In genomic region chr22:19578180-19579004, GRCh38 we compare ENCODE assay signal across 1 cellular context.
TF ChIP-seq lines count a peak whose summit lies in the region.

No MANE protein-coding gene starts in this region.

TF ChIP-seq in K562, 482 proteins besides CTCF, POLR2A, EP300 and RAD21 (continued from another document and continues in another):
- TF ChIP-seq ZNF23 (CRISPR knock-in tag; IDR thresholded peaks at IDR 0.05): no peak
- no peak for TF ChIP-seq ATF1 (CRISPR knock-in tag; IDR thresholded peaks at IDR 0.05)
- TF ChIP-seq ATF1 (tag; IDR thresholded peaks at IDR 0.05): peak; percentile 50
- no peak for TF ChIP-seq ZNF79 (CRISPR knock-in tag; IDR thresholded peaks at IDR 0.05; ENCODE audit: low read depth)
- no peak for TF ChIP-seq KAT8 (IDR thresholded peaks at IDR 0.05; ENCODE audit: low read depth)
- no peak; the same call in 1 of the 2 replicates for TF ChIP-seq HBP1 (CRISPR knock-in tag; IDR thresholded peaks at IDR 0.05)
- no peak for TF ChIP-seq POLR2H (tag; IDR thresholded peaks at IDR 0.05; ENCODE audit: low read depth)
- peak; percentile 31 for TF ChIP-seq ZFP36 (IDR thresholded peaks at IDR 0.05; ENCODE audit: low read depth, low read length, partially characterized antibody)
- TF ChIP-seq TRIM24 (IDR thresholded peaks at IDR 0.05): peak; percentile 58 to 78; a peak in 3 of 4 replicates
- TF ChIP-seq ZNF197 (CRISPR knock-in tag; IDR thresholded peaks at IDR 0.05; ENCODE audit: low read depth): 0 out of 2 replicates have a peak, but pooled peaks have one; percentile 32
- peak; percentile 69 for TF ChIP-seq SMARCA4 (IDR thresholded peaks at IDR 0.05)
- TF ChIP-seq SIN3A (IDR thresholded peaks at IDR 0.05; ENCODE audit: borderline replicate concordance in 2 of 2, control insufficient read depth in 1 of 2, low read depth in 2 of 2, low read length in 2 of 2): peak in 1 of 2 experiments; percentile 15; a peak in 1 of 4 replicates
- peak; percentile 61; the same call in 1 of the 2 replicates for TF ChIP-seq SMARCA5 (IDR thresholded peaks at IDR 0.05)
- no peak for TF ChIP-seq GATAD2B (IDR thresholded peaks at IDR 0.05; ENCODE audit: borderline replicate concordance)
- no peak; the same call in 1 of the 2 replicates for TF ChIP-seq CBX1 (IDR thresholded peaks at IDR 0.05; ENCODE audit: low read depth)
- TF ChIP-seq ZC3H11A (IDR thresholded peaks at IDR 0.05; ENCODE audit: low read depth, low read length): no peak
- no peak for TF ChIP-seq CAMTA2 (CRISPR knock-in tag; conservative IDR thresholded peaks at IDR 0.05)
- peak in 1 of 2 experiments; percentile 61; a peak in 1 of 4 replicates for TF ChIP-seq ZMIZ1 (IDR thresholded peaks at IDR 0.05; ENCODE audit: low read depth in 2 of 2, low read length in 2 of 2)
- 0 out of 2 replicates have a peak, but pooled peaks have one; percentile 36 for TF ChIP-seq CREB3 (tag; conservative IDR thresholded peaks at IDR 0.05; ENCODE audit: low read depth)
- TF ChIP-seq ZBTB11 (CRISPR knock-in tag; IDR thresholded peaks at IDR 0.05): 0 out of 6 replicates have a peak, but pooled peaks of 1 of the 3 experiments have one; percentile 53
- no peak for TF ChIP-seq RNF219 (CRISPR knock-in tag; IDR thresholded peaks at IDR 0.05)
- TF ChIP-seq STAT5B (CRISPR knock-in tag; IDR thresholded peaks at IDR 0.05): no peak
- TF ChIP-seq ZNF3 (CRISPR knock-in tag; IDR thresholded peaks at IDR 0.05): peak; percentile 78; the same call in 1 of the 2 replicates
- TF ChIP-seq IFI16 (CRISPR knock-in tag; IDR thresholded peaks at IDR 0.05): no peak
- no peak for TF ChIP-seq ZNF507 (tag; conservative IDR thresholded peaks at IDR 0.05)
- peak; percentile 54 for TF ChIP-seq BCOR (IDR thresholded peaks at IDR 0.05)
- peak; percentile 15 for TF ChIP-seq ZNF699 (CRISPR knock-in tag; IDR thresholded peaks at IDR 0.05; ENCODE audit: insufficient replicate concordance)
- TF ChIP-seq E2F1 (CRISPR knock-in tag; IDR thresholded peaks at IDR 0.05): no peak
- TF ChIP-seq CBFA2T3 (IDR thresholded peaks at IDR 0.05): peak; percentile 90
- TF ChIP-seq ATF4 (CRISPR knock-in tag; IDR thresholded peaks at IDR 0.05): 0 out of 2 replicates have a peak, but pooled peaks have one; percentile 31
- no peak for TF ChIP-seq ARID3B (CRISPR knock-in tag; IDR thresholded peaks at IDR 0.05; ENCODE audit: borderline replicate concordance)
- 0 out of 2 replicates have a peak, but pooled peaks have one; percentile 69 for TF ChIP-seq LEF1 (IDR thresholded peaks at IDR 0.05)
- peak; percentile 74 for TF ChIP-seq TAL1 (IDR thresholded peaks at IDR 0.05)
- TF ChIP-seq CBFB (CRISPR knock-in tag; IDR thresholded peaks at IDR 0.05): peak; percentile 94
- peak; percentile 87; the same call in 1 of the 2 replicates for TF ChIP-seq ATF6 (CRISPR knock-in tag; IDR thresholded peaks at IDR 0.05)
- no peak for TF ChIP-seq PCBP1 (IDR thresholded peaks at IDR 0.05; ENCODE audit: low read depth, low read length, poor library complexity, severe bottlenecking)
- peak; percentile 88; the same call in 1 of the 2 replicates for TF ChIP-seq CTBP1 (IDR thresholded peaks at IDR 0.05; ENCODE audit: borderline replicate concordance)
- TF ChIP-seq KLF6 (CRISPR knock-in tag; IDR thresholded peaks at IDR 0.05; ENCODE audit: borderline replicate concordance): no peak
- TF ChIP-seq ELF4 (CRISPR knock-in tag; IDR thresholded peaks at IDR 0.05): peak; percentile 33; the same call in 1 of the 2 replicates
- peak in 1 of 2 experiments; percentile 74; a peak in 1 of 4 replicates for TF ChIP-seq FOXA3 (CRISPR knock-in tag; conservative IDR thresholded peaks at IDR 0.05 in 1 of 2, IDR thresholded peaks at IDR 0.05 in 1 of 2)
- peak; percentile 64; the same call in 1 of the 2 replicates for TF ChIP-seq ZNF589 (CRISPR knock-in tag; IDR thresholded peaks at IDR 0.05; ENCODE audit: low read depth)
- TF ChIP-seq MTF1 (CRISPR knock-in tag; IDR thresholded peaks at IDR 0.05; ENCODE audit: borderline replicate concordance): peak; percentile 19; the same call in 1 of the 2 replicates
- peak; percentile 32; the same call in 1 of the 2 replicates for TF ChIP-seq NR1H2 (CRISPR knock-in tag; IDR thresholded peaks at IDR 0.05)
- TF ChIP-seq TEAD4 (IDR thresholded peaks at IDR 0.05; ENCODE audit: low read length): peak; percentile 58; the same call in 1 of the 2 replicates
- no peak; the same call in none of the 2 replicates for TF ChIP-seq TEAD4 (CRISPR knock-in tag; IDR thresholded peaks at IDR 0.05; ENCODE audit: borderline replicate concordance)
- TF ChIP-seq FOXP1 (CRISPR knock-in tag; IDR thresholded peaks at IDR 0.05): peak; percentile 25; the same call in 1 of the 2 replicates
- no peak for TF ChIP-seq ESRRA (IDR thresholded peaks at IDR 0.05; ENCODE audit: borderline replicate concordance, low read depth)
- no peak for TF ChIP-seq ZFX (CRISPR knock-in tag; IDR thresholded peaks at IDR 0.05)
